1 cellular context compared by ENCODE assay signal in the genomic region with DNA sequence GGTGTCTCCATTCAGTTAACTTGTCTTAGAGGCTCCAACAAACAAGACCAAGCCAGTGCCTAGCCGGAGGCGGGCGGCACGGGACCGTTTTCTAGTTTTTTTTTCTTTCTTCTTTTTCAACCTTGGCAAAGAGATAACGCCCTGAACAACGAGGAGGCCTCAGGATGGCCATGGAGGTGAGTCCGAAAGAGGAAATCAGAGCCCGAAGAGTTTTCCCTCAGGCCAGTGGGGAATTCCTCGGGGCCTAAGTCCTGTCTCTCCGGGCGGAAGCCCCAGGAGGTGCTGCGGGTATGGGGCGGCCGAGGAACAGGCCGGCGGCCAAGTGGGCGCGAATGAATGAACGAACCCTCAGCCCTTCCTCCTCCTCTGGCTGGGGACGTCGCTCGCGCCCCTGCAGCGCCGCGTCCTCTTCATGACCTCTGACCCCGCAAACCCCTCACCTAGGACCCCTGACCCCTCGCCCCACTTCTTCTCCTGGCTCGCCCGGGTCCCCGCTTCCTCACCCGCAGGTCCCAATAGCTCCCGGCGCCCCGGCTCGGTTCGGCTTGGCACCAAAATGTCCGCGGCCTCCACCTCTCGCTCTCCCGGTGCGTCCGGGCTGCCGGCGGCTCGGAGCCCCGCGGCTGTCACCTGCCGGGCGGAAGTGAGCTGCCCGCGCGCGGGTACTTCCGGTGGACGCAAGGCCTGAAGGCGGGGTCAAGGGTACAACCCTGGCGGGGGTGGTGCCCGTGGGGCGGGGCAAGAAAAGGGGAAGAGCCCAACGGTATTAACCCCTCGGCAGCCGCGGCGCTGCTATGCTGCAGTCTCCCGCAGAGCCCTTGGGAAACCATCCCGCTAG.
A peak's percentile ranks its signal among the peaks of the same experiment; 100 is the strongest.
TF ChIP-seq lines count a peak whose summit lies in the region.

A gene (minus strand): TSS at position 650 of the 838 bp plus-strand sequence. CDS start 21,327 bp downstream, outside the sequence.

TF ChIP-seq in HEK293, 187 proteins besides CTCF, POLR2A, EP300 and RAD21 (continued from another document and continues in another):
- TF ChIP-seq, protein P1, sequence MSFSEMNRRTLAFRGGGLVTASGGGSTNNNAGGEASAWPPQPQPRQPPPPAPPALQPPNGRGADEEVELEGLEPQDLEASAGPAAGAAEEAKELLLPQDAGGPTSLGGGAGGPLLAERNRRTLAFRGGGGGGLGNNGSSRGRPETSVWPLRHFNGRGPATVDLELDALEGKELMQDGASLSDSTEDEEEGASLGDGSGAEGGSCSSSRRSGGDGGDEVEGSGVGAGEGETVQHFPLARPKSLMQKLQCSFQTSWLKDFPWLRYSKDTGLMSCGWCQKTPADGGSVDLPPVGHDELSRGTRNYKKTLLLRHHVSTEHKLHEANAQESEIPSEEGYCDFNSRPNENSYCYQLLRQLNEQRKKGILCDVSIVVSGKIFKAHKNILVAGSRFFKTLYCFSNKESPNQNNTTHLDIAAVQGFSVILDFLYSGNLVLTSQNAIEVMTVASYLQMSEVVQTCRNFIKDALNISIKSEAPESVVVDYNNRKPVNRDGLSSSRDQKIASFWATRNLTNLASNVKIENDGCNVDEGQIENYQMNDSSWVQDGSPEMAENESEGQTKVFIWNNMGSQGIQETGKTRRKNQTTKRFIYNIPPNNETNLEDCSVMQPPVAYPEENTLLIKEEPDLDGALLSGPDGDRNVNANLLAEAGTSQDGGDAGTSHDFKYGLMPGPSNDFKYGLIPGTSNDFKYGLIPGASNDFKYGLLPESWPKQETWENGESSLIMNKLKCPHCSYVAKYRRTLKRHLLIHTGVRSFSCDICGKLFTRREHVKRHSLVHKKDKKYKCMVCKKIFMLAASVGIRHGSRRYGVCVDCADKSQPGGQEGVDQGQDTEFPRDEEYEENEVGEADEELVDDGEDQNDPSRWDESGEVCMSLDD (tag by site-specific recombination; IDR thresholded peaks at IDR 0.05), result peak; percentile 80
- TF ChIP-seq ZNF660 (tag by site-specific recombination; IDR thresholded peaks at IDR 0.05) (no peak), ZNF558 (tag by site-specific recombination; IDR thresholded peaks at IDR 0.05) (no peak), ZXDB (tag by site-specific recombination; IDR thresholded peaks at IDR 0.05) (peak; percentile 90), KLF16 (tag by site-specific recombination; IDR thresholded peaks at IDR 0.05) (peak; percentile 42; the same call in 1 of the 2 replicates), GLIS1 (tag by site-specific recombination; IDR thresholded peaks at IDR 0.05) (peak; percentile 67), ZNF394 (tag by site-specific recombination; IDR thresholded peaks at IDR 0.05; ENCODE audit: borderline replicate concordance) (no peak; the same call in 1 of the 2 replicates), ZNF23 (tag by site-specific recombination; IDR thresholded peaks at IDR 0.05; ENCODE audit: borderline replicate concordance) (no peak), ZNF626 (tag by site-specific recombination; IDR thresholded peaks at IDR 0.05) (no peak), ZIC2 (tag by site-specific recombination; IDR thresholded peaks at IDR 0.05) (peak; percentile 87), ZBTB7A (tag by site-specific recombination; IDR thresholded peaks at IDR 0.05; ENCODE audit: low read depth) (peak; percentile 92), KLF10 (tag by site-specific recombination; IDR thresholded peaks at IDR 0.05) (peak; percentile 72), ZNF426 (tag by site-specific recombination; IDR thresholded peaks at IDR 0.05) (no peak), ZNF670 (tag by site-specific recombination; IDR thresholded peaks at IDR 0.05; ENCODE audit: low read depth) (no peak), ZNF501 (tag by site-specific recombination; IDR thresholded peaks at IDR 0.05) (peak; percentile 80; the same call in 1 of the 2 replicates), ZNF223 (tag by site-specific recombination; IDR thresholded peaks at IDR 0.05) (no peak), GLIS2 (tag by site-specific recombination; IDR thresholded peaks at IDR 0.05) (peak; percentile 66), ZNF354C (tag by site-specific recombination; IDR thresholded peaks at IDR 0.05; ENCODE audit: borderline replicate concordance, low read depth) (no peak), ZEB2 (tag by site-specific recombination; IDR thresholded peaks at IDR 0.05) (peak; percentile 99), ZNF112 (tag by site-specific recombination; IDR thresholded peaks at IDR 0.05) (no peak), ZSCAN16 (tag by site-specific recombination; IDR thresholded peaks at IDR 0.05) (no peak), ZNF292 (tag by site-specific recombination; IDR thresholded peaks at IDR 0.05; ENCODE audit: borderline replicate concordance, low read depth) (no peak), ZNF843 (tag by site-specific recombination; IDR thresholded peaks at IDR 0.05) (no peak), ZNF19 (tag by site-specific recombination; IDR thresholded peaks at IDR 0.05; ENCODE audit: low read depth) (no peak), ZFP69B (tag by site-specific recombination; IDR thresholded peaks at IDR 0.05) (peak; percentile 62), ZNF76 (tag by site-specific recombination; IDR thresholded peaks at IDR 0.05; ENCODE audit: borderline replicate concordance, low read depth) (peak; percentile 62; the same call in 1 of the 2 replicates), SALL2 (tag by site-specific recombination; IDR thresholded peaks at IDR 0.05; ENCODE audit: borderline replicate concordance) (no peak), ZNF16 (tag by site-specific recombination; IDR thresholded peaks at IDR 0.05; ENCODE audit: low read depth) (no peak), ZNF510 (tag by site-specific recombination; IDR thresholded peaks at IDR 0.05; ENCODE audit: insufficient replicate concordance) (no peak), ZNF391 (tag by site-specific recombination; IDR thresholded peaks at IDR 0.05; ENCODE audit: borderline replicate concordance, low read depth) (0 out of 2 replicates have a peak, but pooled peaks have one; percentile 25), GFI1B (tag by site-specific recombination; IDR thresholded peaks at IDR 0.05) (no peak)
- TF ChIP-seq, protein P2, sequence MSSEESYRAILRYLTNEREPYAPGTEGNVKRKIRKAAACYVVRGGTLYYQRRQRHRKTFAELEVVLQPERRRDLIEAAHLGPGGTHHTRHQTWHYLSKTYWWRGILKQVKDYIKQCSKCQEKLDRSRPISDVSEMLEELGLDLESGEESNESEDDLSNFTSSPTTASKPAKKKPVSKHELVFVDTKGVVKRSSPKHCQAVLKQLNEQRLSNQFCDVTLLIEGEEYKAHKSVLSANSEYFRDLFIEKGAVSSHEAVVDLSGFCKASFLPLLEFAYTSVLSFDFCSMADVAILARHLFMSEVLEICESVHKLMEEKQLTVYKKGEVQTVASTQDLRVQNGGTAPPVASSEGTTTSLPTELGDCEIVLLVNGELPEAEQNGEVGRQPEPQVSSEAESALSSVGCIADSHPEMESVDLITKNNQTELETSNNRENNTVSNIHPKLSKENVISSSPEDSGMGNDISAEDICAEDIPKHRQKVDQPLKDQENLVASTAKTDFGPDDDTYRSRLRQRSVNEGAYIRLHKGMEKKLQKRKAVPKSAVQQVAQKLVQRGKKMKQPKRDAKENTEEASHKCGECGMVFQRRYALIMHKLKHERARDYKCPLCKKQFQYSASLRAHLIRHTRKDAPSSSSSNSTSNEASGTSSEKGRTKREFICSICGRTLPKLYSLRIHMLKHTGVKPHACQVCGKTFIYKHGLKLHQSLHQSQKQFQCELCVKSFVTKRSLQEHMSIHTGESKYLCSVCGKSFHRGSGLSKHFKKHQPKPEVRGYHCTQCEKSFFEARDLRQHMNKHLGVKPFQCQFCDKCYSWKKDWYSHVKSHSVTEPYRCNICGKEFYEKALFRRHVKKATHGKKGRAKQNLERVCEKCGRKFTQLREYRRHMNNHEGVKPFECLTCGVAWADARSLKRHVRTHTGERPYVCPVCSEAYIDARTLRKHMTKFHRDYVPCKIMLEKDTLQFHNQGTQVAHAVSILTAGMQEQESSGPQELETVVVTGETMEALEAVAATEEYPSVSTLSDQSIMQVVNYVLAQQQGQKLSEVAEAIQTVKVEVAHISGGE (tag by site-specific recombination; conservative IDR thresholded peaks at IDR 0.05; ENCODE audit: low read depth), result peak; percentile 93
- TF ChIP-seq, protein P3, sequence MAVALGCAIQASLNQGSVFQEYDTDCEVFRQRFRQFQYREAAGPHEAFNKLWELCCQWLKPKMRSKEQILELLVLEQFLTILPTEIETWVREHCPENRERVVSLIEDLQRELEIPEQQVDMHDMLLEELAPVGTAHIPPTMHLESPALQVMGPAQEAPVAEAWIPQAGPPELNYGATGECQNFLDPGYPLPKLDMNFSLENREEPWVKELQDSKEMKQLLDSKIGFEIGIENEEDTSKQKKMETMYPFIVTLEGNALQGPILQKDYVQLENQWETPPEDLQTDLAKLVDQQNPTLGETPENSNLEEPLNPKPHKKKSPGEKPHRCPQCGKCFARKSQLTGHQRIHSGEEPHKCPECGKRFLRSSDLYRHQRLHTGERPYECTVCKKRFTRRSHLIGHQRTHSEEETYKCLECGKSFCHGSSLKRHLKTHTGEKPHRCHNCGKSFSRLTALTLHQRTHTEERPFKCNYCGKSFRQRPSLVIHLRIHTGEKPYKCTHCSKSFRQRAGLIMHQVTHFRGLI (tag by site-specific recombination; IDR thresholded peaks at IDR 0.05), result peak; percentile 96
- TF ChIP-seq, protein P4, sequence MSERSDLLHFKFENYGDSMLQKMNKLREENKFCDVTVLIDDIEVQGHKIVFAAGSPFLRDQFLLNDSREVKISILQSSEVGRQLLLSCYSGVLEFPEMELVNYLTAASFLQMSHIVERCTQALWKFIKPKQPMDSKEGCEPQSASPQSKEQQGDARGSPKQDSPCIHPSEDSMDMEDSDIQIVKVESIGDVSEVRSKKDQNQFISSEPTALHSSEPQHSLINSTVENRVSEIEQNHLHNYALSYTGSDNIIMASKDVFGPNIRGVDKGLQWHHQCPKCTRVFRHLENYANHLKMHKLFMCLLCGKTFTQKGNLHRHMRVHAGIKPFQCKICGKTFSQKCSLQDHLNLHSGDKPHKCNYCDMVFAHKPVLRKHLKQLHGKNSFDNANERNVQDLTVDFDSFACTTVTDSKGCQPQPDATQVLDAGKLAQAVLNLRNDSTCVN (tag by site-specific recombination; optimal IDR thresholded peaks at IDR 0.05), result peak; percentile 69
- TF ChIP-seq, protein P5, sequence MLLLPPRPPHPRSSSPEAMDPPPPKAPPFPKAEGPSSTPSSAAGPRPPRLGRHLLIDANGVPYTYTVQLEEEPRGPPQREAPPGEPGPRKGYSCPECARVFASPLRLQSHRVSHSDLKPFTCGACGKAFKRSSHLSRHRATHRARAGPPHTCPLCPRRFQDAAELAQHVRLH (tag by site-specific recombination; IDR thresholded peaks at IDR 0.05), result peak; percentile 91
- TF ChIP-seq, protein P6, sequence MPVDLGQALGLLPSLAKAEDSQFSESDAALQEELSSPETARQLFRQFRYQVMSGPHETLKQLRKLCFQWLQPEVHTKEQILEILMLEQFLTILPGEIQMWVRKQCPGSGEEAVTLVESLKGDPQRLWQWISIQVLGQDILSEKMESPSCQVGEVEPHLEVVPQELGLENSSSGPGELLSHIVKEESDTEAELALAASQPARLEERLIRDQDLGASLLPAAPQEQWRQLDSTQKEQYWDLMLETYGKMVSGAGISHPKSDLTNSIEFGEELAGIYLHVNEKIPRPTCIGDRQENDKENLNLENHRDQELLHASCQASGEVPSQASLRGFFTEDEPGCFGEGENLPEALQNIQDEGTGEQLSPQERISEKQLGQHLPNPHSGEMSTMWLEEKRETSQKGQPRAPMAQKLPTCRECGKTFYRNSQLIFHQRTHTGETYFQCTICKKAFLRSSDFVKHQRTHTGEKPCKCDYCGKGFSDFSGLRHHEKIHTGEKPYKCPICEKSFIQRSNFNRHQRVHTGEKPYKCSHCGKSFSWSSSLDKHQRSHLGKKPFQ (tag by site-specific recombination; IDR thresholded peaks at IDR 0.05), result no peak
- TF ChIP-seq, protein P7, sequence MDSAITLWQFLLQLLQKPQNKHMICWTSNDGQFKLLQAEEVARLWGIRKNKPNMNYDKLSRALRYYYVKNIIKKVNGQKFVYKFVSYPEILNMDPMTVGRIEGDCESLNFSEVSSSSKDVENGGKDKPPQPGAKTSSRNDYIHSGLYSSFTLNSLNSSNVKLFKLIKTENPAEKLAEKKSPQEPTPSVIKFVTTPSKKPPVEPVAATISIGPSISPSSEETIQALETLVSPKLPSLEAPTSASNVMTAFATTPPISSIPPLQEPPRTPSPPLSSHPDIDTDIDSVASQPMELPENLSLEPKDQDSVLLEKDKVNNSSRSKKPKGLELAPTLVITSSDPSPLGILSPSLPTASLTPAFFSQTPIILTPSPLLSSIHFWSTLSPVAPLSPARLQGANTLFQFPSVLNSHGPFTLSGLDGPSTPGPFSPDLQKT (IDR thresholded peaks at IDR 0.05; ENCODE audit: borderline replicate concordance, low read depth, low read length), result no peak
- TF ChIP-seq, protein P8, sequence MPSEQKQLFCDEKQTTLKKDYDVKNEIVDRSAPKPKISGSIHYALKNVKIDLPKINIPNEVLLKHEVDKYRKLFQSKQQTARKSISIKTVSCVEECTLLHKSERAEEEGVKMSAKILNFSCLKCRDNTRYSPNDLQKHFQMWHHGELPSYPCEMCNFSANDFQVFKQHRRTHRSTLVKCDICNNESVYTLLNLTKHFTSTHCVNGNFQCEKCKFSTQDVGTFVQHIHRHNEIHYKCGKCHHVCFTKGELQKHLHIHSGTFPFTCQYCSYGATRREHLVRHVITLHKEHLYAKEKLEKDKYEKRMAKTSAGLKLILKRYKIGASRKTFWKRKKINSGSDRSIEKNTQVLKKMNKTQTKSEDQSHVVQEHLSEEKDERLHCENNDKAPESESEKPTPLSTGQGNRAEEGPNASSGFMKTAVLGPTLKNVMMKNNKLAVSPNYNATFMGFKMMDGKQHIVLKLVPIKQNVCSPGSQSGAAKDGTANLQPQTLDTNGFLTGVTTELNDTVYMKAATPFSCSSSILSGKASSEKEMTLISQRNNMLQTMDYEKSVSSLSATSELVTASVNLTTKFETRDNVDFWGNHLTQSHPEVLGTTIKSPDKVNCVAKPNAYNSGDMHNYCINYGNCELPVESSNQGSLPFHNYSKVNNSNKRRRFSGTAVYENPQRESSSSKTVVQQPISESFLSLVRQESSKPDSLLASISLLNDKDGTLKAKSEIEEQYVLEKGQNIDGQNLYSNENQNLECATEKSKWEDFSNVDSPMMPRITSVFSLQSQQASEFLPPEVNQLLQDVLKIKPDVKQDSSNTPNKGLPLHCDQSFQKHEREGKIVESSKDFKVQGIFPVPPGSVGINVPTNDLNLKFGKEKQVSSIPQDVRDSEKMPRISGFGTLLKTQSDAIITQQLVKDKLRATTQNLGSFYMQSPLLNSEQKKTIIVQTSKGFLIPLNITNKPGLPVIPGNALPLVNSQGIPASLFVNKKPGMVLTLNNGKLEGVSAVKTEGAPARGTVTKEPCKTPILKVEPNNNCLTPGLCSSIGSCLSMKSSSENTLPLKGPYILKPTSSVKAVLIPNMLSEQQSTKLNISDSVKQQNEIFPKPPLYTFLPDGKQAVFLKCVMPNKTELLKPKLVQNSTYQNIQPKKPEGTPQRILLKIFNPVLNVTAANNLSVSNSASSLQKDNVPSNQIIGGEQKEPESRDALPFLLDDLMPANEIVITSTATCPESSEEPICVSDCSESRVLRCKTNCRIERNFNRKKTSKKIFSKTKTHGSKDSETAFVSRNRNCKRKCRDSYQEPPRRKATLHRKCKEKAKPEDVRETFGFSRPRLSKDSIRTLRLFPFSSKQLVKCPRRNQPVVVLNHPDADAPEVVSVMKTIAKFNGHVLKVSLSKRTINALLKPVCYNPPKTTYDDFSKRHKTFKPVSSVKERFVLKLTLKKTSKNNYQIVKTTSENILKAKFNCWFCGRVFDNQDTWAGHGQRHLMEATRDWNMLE (tag by site-specific recombination; conservative IDR thresholded peaks at IDR 0.05; ENCODE audit: low read depth), result peak; percentile 69
- TF ChIP-seq, protein P9, sequence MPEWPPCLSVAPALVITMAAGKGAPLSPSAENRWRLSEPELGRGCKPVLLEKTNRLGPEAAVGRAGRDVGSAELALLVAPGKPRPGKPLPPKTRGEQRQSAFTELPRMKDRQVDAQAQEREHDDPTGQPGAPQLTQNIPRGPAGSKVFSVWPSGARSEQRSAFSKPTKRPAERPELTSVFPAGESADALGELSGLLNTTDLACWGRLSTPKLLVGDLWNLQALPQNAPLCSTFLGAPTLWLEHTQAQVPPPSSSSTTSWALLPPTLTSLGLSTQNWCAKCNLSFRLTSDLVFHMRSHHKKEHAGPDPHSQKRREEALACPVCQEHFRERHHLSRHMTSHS (tag by site-specific recombination; IDR thresholded peaks at IDR 0.05), result no peak
